ENCODE assay signal across 8 cellular contexts in genomic region chr17:28597606-28598383, GRCh38. TPM values are rescaled to one million over a fixed set of nuclear protein-coding genes. Genes with fewer than 3 reads are reported as not detected.
DNase-seq lines count a peak whose midpoint lies in the region; ATAC-seq, FAIRE-seq and TF ChIP-seq lines count a peak whose summit lies in the region.

No MANE protein-coding gene starts in this region.

- H3K4me3 Mint-ChIP-seq in CD14-positive monocyte (peak overlapping the region; percentile 91 to 94), astrocyte (ENCODE audit: unreplicated experiment) (peak overlapping the region; percentile 89)

- H3K4me1 Mint-ChIP-seq in CD14-positive monocyte (peaks cover 26% of the 10 kb centered on the region), astrocyte (ENCODE audit: low read depth, unreplicated experiment) (peaks cover 4% of the 10 kb centered on the region)

- H3K27ac Mint-ChIP-seq in CD14-positive monocyte (peak overlapping the region; percentile 53 to 99 (median 97)), astrocyte (ENCODE audit: unreplicated experiment) (no peak overlapping the region)

- DNase-seq in CD14-positive monocyte (ENCODE audit: low spot score) (no peak), astrocyte (ENCODE audit: low read depth) (no peak), NCI-H2029 treated with DMSO at 0.1 percent for 48 hours (lab: John Stamatoyannopoulos, UW) (no peak), SHP77 treated with DMSO at 0.1 percent for 48 hours (lab: John Stamatoyannopoulos, UW) (no peak), dermis blood vessel endothelial cell (no peak)
- DNase-seq in Jurkat, Clone E6-1 (ENCODE audit: low read depth, low spot score): no peak

- H3K27me3 ChIP-seq in astrocyte (ENCODE audit: insufficient read depth, low read length) (no peaks in the 10 kb centered on the region), mucosa of rectum (ENCODE audit: control insufficient read depth in 2 of 2, insufficient read depth in 2 of 2, low read length in 2 of 2) (no peaks in the 10 kb centered on the region)

- H3K9me3 Mint-ChIP-seq in CD14-positive monocyte: peaks cover 0 to 2% (median 0%) of the 10 kb centered on the region in 7 donors
- H3K9me3 Mint-ChIP-seq in astrocyte (ENCODE audit: unreplicated experiment): no peaks in the 10 kb centered on the region

- H3K4me2 ChIP-seq in astrocyte (ENCODE audit: low read length): peak overlapping the region; percentile 92

- intact Hi-C loops in CD14-positive monocyte (cut with micrococcal nuclease): no loop called here

- peaks cover 9% of the 10 kb centered on the region for H3K4me1 ChIP-seq in astrocyte (ENCODE audit: insufficient read depth, low read length)
- H3K4me1 ChIP-seq in mucosa of rectum (ENCODE audit: control insufficient read depth in 2 of 2, insufficient read depth in 2 of 2, low read length in 2 of 2): peaks cover 10 to 22% of the 10 kb centered on the region in 2 donors

- H3K27ac ChIP-seq in astrocyte (ENCODE audit: low read depth, low read length) (no peak overlapping the region), mucosa of rectum (ENCODE audit: low read depth in 2 of 2, low read length in 2 of 2) (no peak overlapping the region)

- no peak for ATAC-seq in GM18502 (IDR thresholded peaks at IDR 0.05; ENCODE audit: poor library complexity, unreplicated experiment)

- peak overlapping the region; percentile 88 for H2AFZ ChIP-seq in astrocyte (ENCODE audit: low read depth, low read length)

- no peaks in the 10 kb centered on the region for H4K20me1 ChIP-seq in astrocyte (ENCODE audit: insufficient read depth, low read length)

- H3K9me3 ChIP-seq in astrocyte (ENCODE audit: insufficient read depth, low read depth, low read length) (no peaks in the 10 kb centered on the region), mucosa of rectum (ENCODE audit: control insufficient read depth in 2 of 2, low read length in 2 of 2) (no peaks in the 10 kb centered on the region)

- FAIRE-seq in astrocyte (lab: Jason Lieb, UNC): no peak

- H3K27me3 Mint-ChIP-seq in CD14-positive monocyte (ENCODE audit: low read depth in 3 of 3) (peaks cover 0 to 3% (median 0%) of the 10 kb centered on the region in 3 donors), astrocyte (ENCODE audit: low read depth, unreplicated experiment) (no peaks in the 10 kb centered on the region)

- peaks cover 4% of the 10 kb centered on the region for H3K36me3 ChIP-seq in astrocyte (ENCODE audit: insufficient read depth, low read length)
- H3K36me3 ChIP-seq in mucosa of rectum (ENCODE audit: control insufficient read depth in 2 of 2, insufficient read depth in 2 of 2, low read length in 2 of 2): no peaks in the 10 kb centered on the region

- H3K9ac ChIP-seq in astrocyte (ENCODE audit: low read length) (peak overlapping the region; percentile 91), mucosa of rectum (ENCODE audit: low read depth in 1 of 2, low read length in 2 of 2) (peak overlapping the region in 1 of 2 donors; percentile 93)

- H3K79me2 ChIP-seq in astrocyte (ENCODE audit: insufficient read depth, low read length): peaks cover 28% of the 10 kb centered on the region

- H3K36me3 Mint-ChIP-seq in CD14-positive monocyte (peaks cover 8 to 17% of the 10 kb centered on the region in 2 donors), astrocyte (ENCODE audit: low read depth, unreplicated experiment) (no peaks in the 10 kb centered on the region)

- TF ChIP-seq CTCF in CD14-positive monocyte (IDR thresholded peaks at IDR 0.05) (no peak), astrocyte (IDR thresholded peaks at IDR 0.05; ENCODE audit: insufficient read depth, low read depth, low read length) (no peak)

- H3K4me3 ChIP-seq in Jurkat, Clone E6-1 (ENCODE audit: low read length): peak overlapping the region; percentile 92
- peak overlapping the region; percentile 83 for H3K4me3 ChIP-seq in astrocyte (ENCODE audit: insufficient read depth, low read depth, low read length)
- peak overlapping the region; percentile 93 for H3K4me3 ChIP-seq in mucosa of rectum (ENCODE audit: low read length in 2 of 2)

RNA-seq across cellular contexts. Expression of gene SPAG5, which starts 1.0 kb away (rescaled TPM):
- not detected for polyA plus RNA-seq in CD14-positive monocyte
- 308 TPM for polyA plus RNA-seq in Jurkat, Clone E6-1 (2012; ENCODE audit: insufficient read depth, insufficient read length)
- 7.0 and 8.7 TPM in 2 replicates for total RNA-seq in astrocyte
- total RNA-seq in dermis blood vessel endothelial cell: 10.6 and 47.7 TPM in 2 replicates

RNA-seq across cellular contexts. Expression of gene RSKR, which starts 16.2 kb away (rescaled TPM):
- polyA plus RNA-seq in CD14-positive monocyte: not detected
- polyA plus RNA-seq in Jurkat, Clone E6-1 (2012; ENCODE audit: insufficient read depth, insufficient read length): 18.8 TPM
- total RNA-seq in astrocyte (10.4 and 13.5 TPM in 2 replicates), dermis blood vessel endothelial cell (4.7 and 8.3 TPM in 2 replicates)

RNA-seq across cellular contexts. Expression of gene ALDOC, which starts 21.1 kb away (rescaled TPM):
- polyA plus RNA-seq in CD14-positive monocyte: 10 to 100 TPM in 1 of 2 donors, 1 to 10 TPM in 1; 7.1 to 10.6 TPM
- 3.9 TPM for polyA plus RNA-seq in Jurkat, Clone E6-1 (2012; ENCODE audit: insufficient read depth, insufficient read length)
- total RNA-seq in astrocyte (10.3 and 11.7 TPM in 2 replicates), dermis blood vessel endothelial cell (23.5 and 29.9 TPM in 2 replicates)

RNA-seq across cellular contexts. Expression of gene PIGS, which starts 26.5 kb away (rescaled TPM):
- polyA plus RNA-seq in CD14-positive monocyte: 10 to 100 TPM; 84.9 to 87.5 TPM
- 41.1 TPM for polyA plus RNA-seq in Jurkat, Clone E6-1 (2012; ENCODE audit: insufficient read depth, insufficient read length)
- 71.5 and 88.2 TPM in 2 replicates for total RNA-seq in astrocyte
- total RNA-seq in dermis blood vessel endothelial cell: 65.9 and 86.0 TPM in 2 replicates

RNA-seq across cellular contexts. Expression of gene UNC119, which starts 45.4 kb away (rescaled TPM):
- polyA plus RNA-seq in CD14-positive monocyte: 10 to 100 TPM; 77.5 to 80.2 TPM
- polyA plus RNA-seq in Jurkat, Clone E6-1 (2012; ENCODE audit: insufficient read depth, insufficient read length): 25.0 TPM
- 23.1 and 27.7 TPM in 2 replicates for total RNA-seq in astrocyte
- 31.9 and 32.0 TPM in 2 replicates for total RNA-seq in dermis blood vessel endothelial cell
